In genomic region chr11:119774180-119774763, GRCh38 we compare ENCODE assay signal across 10 cellular contexts. TPM values are rescaled to one million over a fixed set of nuclear protein-coding genes. Genes with fewer than 3 reads are reported as not detected.
DNase-seq lines count a peak whose midpoint lies in the region; ATAC-seq lines count a peak whose summit lies in the region.
"Had no signal": no experiment of that assay in that cellular context is flagged by ENCODE, and none has a peak within 500 bp of the region (broad histone marks: within the 10 kb centered on the region; RNA-seq: fewer than 3 reads in every experiment).

No MANE protein-coding gene starts in this region.

- no peak for ATAC-seq in GM18858 (IDR thresholded peaks at IDR 0.05; ENCODE audit: unreplicated experiment)
- ATAC-seq: left cardiac atrium had no signal

- no peak overlapping the region for H3K23ac ChIP-seq in neuronal stem cell (ENCODE audit: low read depth, low read length, poor library complexity)

- H4K91ac ChIP-seq in neuronal stem cell (ENCODE audit: low read depth, low read length, poor library complexity): no peak overlapping the region

- H2BK15ac ChIP-seq in neuronal stem cell (ENCODE audit: low read length): no peak overlapping the region

- no peaks in the 10 kb centered on the region for H3K9me3 ChIP-seq in neuronal stem cell (replicated peaks in 1 of 2; ENCODE audit: control insufficient read depth in 2 of 2, insufficient read depth in 1 of 2, low read depth in 1 of 2, low read length in 2 of 2)

- H3K27me3 ChIP-seq in neuronal stem cell (ENCODE audit: control insufficient read depth in 3 of 3, insufficient read depth in 3 of 3, low read depth in 1 of 3, low read length in 3 of 3): peaks cover 0 to 16% (median 0%) of the 10 kb centered on the region in 3 experiments

- no peak overlapping the region for H2BK120ac ChIP-seq in neuronal stem cell (ENCODE audit: low read depth, low read length)

- H3K14ac ChIP-seq in neuronal stem cell (ENCODE audit: low read length): no peak overlapping the region

- no peaks in the 10 kb centered on the region for H3K36me3 ChIP-seq in neuronal stem cell (replicated peaks in 1 of 2; ENCODE audit: control insufficient read depth in 2 of 2, insufficient read depth in 2 of 2, low read length in 2 of 2)

- no peak overlapping the region for H3K4ac ChIP-seq in neuronal stem cell (ENCODE audit: low read length)

- H3K18ac ChIP-seq in neuronal stem cell (ENCODE audit: low read length): no peak overlapping the region

- no peak overlapping the region for H2AK5ac ChIP-seq in neuronal stem cell (ENCODE audit: low read depth, low read length)

- no peak overlapping the region for H3K9ac ChIP-seq in neuronal stem cell (ENCODE audit: low read depth, low read length, poor library complexity)

- no peak overlapping the region for H2BK12ac ChIP-seq in neuronal stem cell (ENCODE audit: low read length)

- no peak overlapping the region for H3K4me2 ChIP-seq in neuronal stem cell (ENCODE audit: insufficient read depth, low read length, poor library complexity, severe bottlenecking)

- DNase-seq in DMS 273 (lab: John Stamatoyannopoulos, UW; ENCODE audit: unreplicated experiment): peak; percentile 34
- DNase-seq in DMS 273 treated with DMSO at 0.1 percent for 48 hours (lab: John Stamatoyannopoulos, UW): no peak
- DNase-seq in NCI-H226: peak; percentile 38
- DNase-seq in dermis blood vessel endothelial cell: peak; percentile 56
- peak; percentile 68 for DNase-seq in neuronal stem cell (ENCODE audit: low spot score)
- no peak for DNase-seq in cerebellum (ENCODE audit: low spot score)
- no peak for DNase-seq in NCI-H128 (lab: John Stamatoyannopoulos, UW; ENCODE audit: unreplicated experiment)
- DNase-seq: left cardiac atrium had no signal

- H3K79me1 ChIP-seq in neuronal stem cell (ENCODE audit: low read depth, low read length): no peaks in the 10 kb centered on the region

- no peak overlapping the region for H2BK5ac ChIP-seq in neuronal stem cell (ENCODE audit: low read length)

- no peaks in the 10 kb centered on the region for H3K4me1 ChIP-seq in neuronal stem cell (ENCODE audit: control insufficient read depth in 2 of 2, insufficient read depth in 1 of 2, low read depth in 1 of 2, low read length in 2 of 2)

- WGBS in neuronal stem cell (ENCODE audit: extremely low coverage in 2 of 2, insufficient read length in 2 of 2, insufficient replicate concordance in 1 of 2), 2 donors: no CpG with 5 or more reads among the region's 1 CpG

- no peak overlapping the region for H3K27ac ChIP-seq in neuronal stem cell (replicated peaks; ENCODE audit: low read length)
- H3K27ac ChIP-seq: 22Rv1 had no signal

- H3K4me3 ChIP-seq in neuronal stem cell (ENCODE audit: low read length in 2 of 2): no peak overlapping the region

- no peak overlapping the region for H2AFZ ChIP-seq in neuronal stem cell (ENCODE audit: low read length)

- H4K8ac ChIP-seq in neuronal stem cell (ENCODE audit: low read depth, low read length): no peak overlapping the region

RNA-seq across cellular contexts. Expression of gene NECTIN1, which starts 45.3 kb away (rescaled TPM):
- total RNA-seq in dermis blood vessel endothelial cell: 3.1 and 7.5 TPM in 2 replicates
- 36.8 TPM for polyA plus RNA-seq in neuronal stem cell (2013, experiment 1 of 2)
- polyA plus RNA-seq in neuronal stem cell (2013, experiment 2 of 2): 36.7 TPM
- 20.1 TPM for total RNA-seq in cerebellum

Comparison
In these comparisons a context has a peak if more than half of its experiments do, and no peak if none do; other contexts are left out.
1. DNase-seq: peak in DMS 273 (single experiment), NCI-H226 (single experiment), dermis blood vessel endothelial cell (single experiment) and neuronal stem cell (single experiment); none in DMS 273 treated with DMSO at 0.1 percent for 48 hours (single experiment), cerebellum (single experiment) and NCI-H128 (single experiment).